ENCODE assay signal across 24 cellular contexts in genomic region chr11:7599209-7599608, GRCh38.
DNase-seq lines count a peak whose midpoint lies in the region; ATAC-seq and TF ChIP-seq lines count a peak whose summit lies in the region.
"Had no signal": no experiment of that assay in that cellular context is flagged by ENCODE, and none has a peak within 500 bp of the region (broad histone marks: within the 10 kb centered on the region; RNA-seq: fewer than 3 reads in every experiment).

No MANE protein-coding gene starts in this region.

- H3K27me3 ChIP-seq in left lung (no peaks in the 10 kb centered on the region), stomach (no peaks in the 10 kb centered on the region)
- H3K27me3 ChIP-seq: MG63, upper lobe of right lung had no signal

- BruUV-seq in Calu3 (replicated peaks; lab: Mats Ljungman, UMichigan): no TSS peak

- H3K27ac ChIP-seq in VCaP (peak overlapping the region; percentile 97), left lung (peak overlapping the region; percentile 33 to 62), stomach (peak overlapping the region; percentile 77 to 89 (median 81))
- H3K27ac ChIP-seq: C4-2B had no signal

- H3K9me3 Mint-ChIP-seq in Calu3 (ENCODE audit: low read depth, unreplicated experiment): no peaks in the 10 kb centered on the region
- H3K9me3 Mint-ChIP-seq: activated B cell treated with CpG ODN at 0.5 μM for 24 hours; activated CD4-positive, alpha-beta memory T cell treated with anti-CD3 and anti-CD28 coated beads for 36 hours; brain; IgD-negative memory B cell had no signal

- TF ChIP-seq EP300 in stomach (IDR thresholded peaks at IDR 0.05): no peak

- intact Hi-C loops in Calu3 (cut with micrococcal nuclease; ENCODE audit: unreplicated experiment): no loop called here
- intact Hi-C loops in left lung (cut with DNase I): no loop called here
- intact Hi-C loops in stomach (cut with DNase I; ENCODE audit: low total_unique reads): no loop called here

- no peak for ATAC-seq in left lung
- ATAC-seq: left ventricle myocardium superior, upper lobe of right lung had no signal

- peaks cover 71% of the 10 kb centered on the region for H3K4me1 Mint-ChIP-seq in Calu3 (ENCODE audit: low read depth, unreplicated experiment)
- H3K4me1 Mint-ChIP-seq: activated B cell treated with CpG ODN at 0.5 μM for 24 hours had no signal

- CTCF ChIA-PET in Calu3 (lab: Charles Lee): no interaction called here

- H3K4me3 Mint-ChIP-seq in Calu3 (ENCODE audit: low read depth, unreplicated experiment): no peak overlapping the region
- H3K4me3 Mint-ChIP-seq: activated B cell treated with CpG ODN at 0.5 μM for 24 hours; activated CD4-positive, alpha-beta memory T cell treated with anti-CD3 and anti-CD28 coated beads for 36 hours; brain; IgD-negative memory B cell; neural crest cell had no signal

- H3K27me3 Mint-ChIP-seq in Calu3 (ENCODE audit: unreplicated experiment): no peaks in the 10 kb centered on the region
- H3K27me3 Mint-ChIP-seq: activated B cell treated with CpG ODN at 0.5 μM for 24 hours; activated CD4-positive, alpha-beta memory T cell treated with anti-CD3 and anti-CD28 coated beads for 36 hours; brain; IgD-negative memory B cell had no signal

- H3K36me3 Mint-ChIP-seq in Calu3 (ENCODE audit: insufficient read depth, unreplicated experiment): peaks cover 22% of the 10 kb centered on the region
- H3K36me3 Mint-ChIP-seq: activated CD4-positive, alpha-beta memory T cell treated with anti-CD3 and anti-CD28 coated beads for 36 hours; brain had no signal

- no peak for TF ChIP-seq POLR2A in stomach (IDR thresholded peaks at IDR 0.05)

- H3K4me1 ChIP-seq in left lung (peaks cover 13 to 20% of the 10 kb centered on the region in 2 donors), stomach (peaks cover 23 to 67% (median 54%) of the 10 kb centered on the region in 4 donors)

- TF ChIP-seq CTCF in Calu3 (IDR thresholded peaks at IDR 0.05; ENCODE audit: unreplicated experiment) (no peak), VCaP (conservative IDR thresholded peaks at IDR 0.05) (no peak), left lung (IDR thresholded peaks at IDR 0.05) (no peak), stomach (IDR thresholded peaks at IDR 0.05) (no peak)

- H3K27ac Mint-ChIP-seq in Calu3 (ENCODE audit: unreplicated experiment): peak overlapping the region; percentile 69
- H3K27ac Mint-ChIP-seq: activated B cell treated with CpG ODN at 0.5 μM for 24 hours; activated CD4-positive, alpha-beta memory T cell treated with anti-CD3 and anti-CD28 coated beads for 36 hours had no signal

- WGBS in stomach, 5 donors: 34 to 57% (median 39%) methylated on average over 2 of the region's 2 CpGs

- H3K9me3 ChIP-seq in left lung (no peaks in the 10 kb centered on the region), stomach (no peaks in the 10 kb centered on the region)
- H3K9me3 ChIP-seq: MG63, upper lobe of right lung had no signal

- H3K4me3 ChIP-seq in left lung: no peak overlapping the region
- H3K4me3 ChIP-seq in stomach: no peak overlapping the region
- H3K4me3 ChIP-seq: MG63, skin epidermis, upper lobe of right lung had no signal

- DNase-seq in Calu3: no peak
- no peak for DNase-seq in left lung
- no peak for DNase-seq in stomach
- no peak for DNase-seq in NCI-H187 treated with DMSO at 0.1 percent for 48 hours (lab: John Stamatoyannopoulos, UW)
- DNase-seq in activated effector memory CD4-positive, alpha-beta T cell treated with Interleukin-2 at 50 U/mL for 16 hours: no peak
- DNase-seq in NCI-H1930 (lab: John Stamatoyannopoulos, UW): no peak
- DNase-seq in ecto neural progenitor cell (ENCODE audit: low spot score): no peak
- DNase-seq: activated B cell treated with CpG ODN at 0.5 μM for 24 hours; activated CD4-positive, alpha-beta memory T cell treated with anti-CD3 and anti-CD28 coated beads for 36 hours; activated effector memory CD4-positive, alpha-beta T cell treated with anti-CD3 and anti-CD28 coated beads, Interleukin-2, amount 50 U/mL, for 16 hours; head of caudate nucleus; left ventricle myocardium superior; MG63; NCI-H1436; NCI-H748 treated with DMSO at 0.1 percent for 48 hours; stimulated activated naive CD4-positive, alpha-beta T cell; T1000; upper lobe of right lung had no signal

- H3K36me3 ChIP-seq in left lung (peaks cover 0 to 7% of the 10 kb centered on the region in 2 donors), stomach (peaks cover 0 to 7% (median 2%) of the 10 kb centered on the region in 4 donors)
- H3K36me3 ChIP-seq: MG63, upper lobe of right lung had no signal
